ENCODE assay signal across 14 cellular contexts in the genomic region with DNA sequence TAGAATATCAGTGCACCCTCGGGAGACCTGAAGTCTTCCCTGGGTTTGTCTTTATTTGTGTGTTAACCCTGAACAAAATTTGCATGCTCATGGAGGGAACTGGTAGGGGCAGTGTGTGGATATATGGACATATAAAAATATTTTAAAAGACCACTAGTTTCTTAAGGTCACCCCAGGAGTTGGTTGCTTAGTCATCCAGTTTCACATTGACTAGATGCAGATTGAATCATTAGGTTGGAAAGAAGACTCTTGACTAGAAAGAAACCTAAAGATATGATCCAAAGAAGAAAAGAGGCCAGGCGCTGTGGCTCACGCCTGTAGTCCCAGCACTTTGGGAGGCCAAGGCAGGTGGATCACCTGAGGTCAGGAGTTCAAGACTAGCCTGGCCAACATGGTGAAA.
DNase-seq lines count a peak whose midpoint lies in the region; ATAC-seq lines count a peak whose summit lies in the region.
"Had no signal": no experiment of that assay in that cellular context is flagged by ENCODE, and none has a peak within 500 bp of the region (broad histone marks: within the 10 kb centered on the region; RNA-seq: fewer than 3 reads in every experiment).

No MANE protein-coding gene starts in this region.

- no peak overlapping the region for H3K4me3 ChIP-seq in mesendoderm (ENCODE audit: low read length)
- H3K4me3 ChIP-seq: psoas muscle had no signal

- peak overlapping the region; percentile 27 to 60 for H3K4me3 Mint-ChIP-seq in activated T-cell treated with anti-CD3 and anti-CD28 coated beads, Interleukin-2, amount 50 U/mL, for 72 hours
- no peak overlapping the region for H3K4me3 Mint-ChIP-seq in activated T-cell treated with anti-CD3 and anti-CD28 coated beads, Interleukin-2, amount 50 U/mL, for 4 hours
- H3K4me3 Mint-ChIP-seq in T-helper 17 cell = no peak overlapping the region
- H3K4me3 Mint-ChIP-seq in stimulated activated naive CD8-positive, alpha-beta T cell treated with anti-CD3 and anti-CD28 coated beads, Interleukin-15, amount 100 ng/mL, for 72 hours = peak overlapping the region; percentile 29 to 63

- no peak overlapping the region for H2BK15ac ChIP-seq in mesendoderm (replicated peaks; ENCODE audit: low read depth)

- peak overlapping the region; percentile 53 for H3K27ac Mint-ChIP-seq in activated T-cell treated with anti-CD3 and anti-CD28 coated beads, Interleukin-2, amount 50 U/mL, for 72 hours
- peak overlapping the region; percentile 2 for H3K27ac Mint-ChIP-seq in T-helper 17 cell
- H3K27ac Mint-ChIP-seq in stimulated activated naive CD8-positive, alpha-beta T cell treated with anti-CD3 and anti-CD28 coated beads, Interleukin-15, amount 100 ng/mL, for 72 hours = peak overlapping the region in 1 of 2 donors; percentile 85

- H3K4me1 Mint-ChIP-seq in activated T-cell treated with anti-CD3 and anti-CD28 coated beads, Interleukin-2, amount 50 U/mL, for 72 hours (ENCODE audit: low read depth) = peaks cover 45% of the 10 kb centered on the region
- peaks cover 35% of the 10 kb centered on the region for H3K4me1 Mint-ChIP-seq in activated T-cell treated with anti-CD3 and anti-CD28 coated beads, Interleukin-2, amount 50 U/mL, for 4 hours (ENCODE audit: low read depth)
- H3K4me1 Mint-ChIP-seq in T-helper 17 cell = peaks cover 18% of the 10 kb centered on the region
- peaks cover 59% of the 10 kb centered on the region for H3K4me1 Mint-ChIP-seq in stimulated activated naive CD8-positive, alpha-beta T cell treated with anti-CD3 and anti-CD28 coated beads, Interleukin-15, amount 100 ng/mL, for 72 hours

- peak in 1 of 2 donors; percentile 4 for DNase-seq in activated T-cell treated with anti-CD3 and anti-CD28 coated beads, Interleukin-2, amount 50 U/mL, for 72 hours
- DNase-seq in activated T-cell treated with anti-CD3 and anti-CD28 coated beads, Interleukin-2, amount 50 U/mL, for 4 hours = no peak
- DNase-seq in T-helper 17 cell = no peak
- no peak for DNase-seq in stimulated activated naive CD8-positive, alpha-beta T cell treated with anti-CD3 and anti-CD28 coated beads, Interleukin-15, amount 100 ng/mL, for 72 hours
- no peak for DNase-seq in NCI-H1694 (lab: John Stamatoyannopoulos, UW)
- no peak for DNase-seq in mesendoderm
- DNase-seq: mesenchymal stem cell, NCI-H446 treated with DMSO at 0.1 percent for 48 hours, psoas muscle, RPMI8226, T1000 had no signal

- no peaks in the 10 kb centered on the region for H3K36me3 ChIP-seq in mesendoderm (ENCODE audit: control insufficient read depth, insufficient read depth, low read length)

- no peaks in the 10 kb centered on the region for H3K4me1 ChIP-seq in mesendoderm (ENCODE audit: control insufficient read depth, low read depth, low read length)

- no peak overlapping the region for H3K18ac ChIP-seq in mesendoderm (ENCODE audit: low read length)

- H3K23ac ChIP-seq in mesendoderm (ENCODE audit: low read length) = no peak overlapping the region

- WGBS in mesendoderm (ENCODE audit: extremely low coverage, insufficient coverage, low lambda C conversion rate) = no CpG with 5 or more reads among the region's 3 CpGs

- H3K79me2 ChIP-seq in mesendoderm (ENCODE audit: control insufficient read depth, insufficient read depth, low read length) = no peaks in the 10 kb centered on the region

- H2AK5ac ChIP-seq in mesendoderm (ENCODE audit: low read length) = no peak overlapping the region

- no peak overlapping the region for H4K8ac ChIP-seq in mesendoderm (ENCODE audit: low read depth, low read length)

- H3K27me3 Mint-ChIP-seq in activated T-cell treated with anti-CD3 and anti-CD28 coated beads, Interleukin-2, amount 50 U/mL, for 72 hours (ENCODE audit: low read depth) = no peaks in the 10 kb centered on the region
- no peaks in the 10 kb centered on the region for H3K27me3 Mint-ChIP-seq in activated T-cell treated with anti-CD3 and anti-CD28 coated beads, Interleukin-2, amount 50 U/mL, for 4 hours (ENCODE audit: low read depth)
- H3K27me3 Mint-ChIP-seq in T-helper 17 cell = no peaks in the 10 kb centered on the region
- no peaks in the 10 kb centered on the region for H3K27me3 Mint-ChIP-seq in stimulated activated naive CD8-positive, alpha-beta T cell treated with anti-CD3 and anti-CD28 coated beads, Interleukin-15, amount 100 ng/mL, for 72 hours

- H2BK5ac ChIP-seq in mesendoderm (ENCODE audit: low read length) = no peak overlapping the region

- no peak overlapping the region for H2BK120ac ChIP-seq in mesendoderm (ENCODE audit: low read depth, low read length)

- ATAC-seq in activated T-cell treated with anti-CD3 and anti-CD28 coated beads, Interleukin-2, amount 50 U/mL, for 72 hours (replicated peaks in 1 of 2) = peak; percentile 45 to 58
- ATAC-seq in activated T-cell treated with anti-CD3 and anti-CD28 coated beads, Interleukin-2, amount 50 U/mL, for 4 hours = no peak
- peak; percentile 59 for ATAC-seq in HG02798 (IDR thresholded peaks at IDR 0.05; ENCODE audit: poor library complexity, unreplicated experiment)
- ATAC-seq in T-helper 17 cell = no peak
- peak; percentile 67 for ATAC-seq in stimulated activated naive CD8-positive, alpha-beta T cell treated with anti-CD3 and anti-CD28 coated beads, Interleukin-15, amount 100 ng/mL, for 72 hours
- no peak for ATAC-seq in GM19467 (IDR thresholded peaks at IDR 0.05; ENCODE audit: unreplicated experiment)
- ATAC-seq: HCT116, psoas muscle had no signal

- H3K4ac ChIP-seq in mesendoderm (ENCODE audit: low read depth, low read length) = no peak overlapping the region

- H3K27me3 ChIP-seq in mesendoderm (ENCODE audit: insufficient read depth, low read length, poor library complexity) = no peaks in the 10 kb centered on the region

- no peak overlapping the region for H3K4me2 ChIP-seq in mesendoderm (ENCODE audit: low read length)

- H3K9ac ChIP-seq in mesendoderm (ENCODE audit: low read length) = no peak overlapping the region

- no peak overlapping the region for H3K56ac ChIP-seq in mesendoderm (ENCODE audit: low read length)

- no peaks in the 10 kb centered on the region for H3K9me3 ChIP-seq in T-helper 17 cell (ENCODE audit: control insufficient read depth, low read length, poor library complexity, severe bottlenecking)
- H3K9me3 ChIP-seq: psoas muscle had no signal

- peaks cover 2 to 7% of the 10 kb centered on the region in 2 donors for H3K36me3 Mint-ChIP-seq in activated T-cell treated with anti-CD3 and anti-CD28 coated beads, Interleukin-2, amount 50 U/mL, for 72 hours (ENCODE audit: insufficient read depth in 2 of 2)
- peaks cover 23% of the 10 kb centered on the region for H3K36me3 Mint-ChIP-seq in activated T-cell treated with anti-CD3 and anti-CD28 coated beads, Interleukin-2, amount 50 U/mL, for 4 hours (ENCODE audit: insufficient read depth)
- H3K36me3 Mint-ChIP-seq in T-helper 17 cell (ENCODE audit: low read depth) = peaks cover 4% of the 10 kb centered on the region

- H3K79me1 ChIP-seq in mesendoderm (ENCODE audit: low read length) = no peaks in the 10 kb centered on the region

- no peak overlapping the region for H3K27ac ChIP-seq in mesendoderm (ENCODE audit: low read depth, low read length)
- H3K27ac ChIP-seq: psoas muscle had no signal

- no peak overlapping the region for H4K5ac ChIP-seq in mesendoderm (ENCODE audit: low read length)

- peaks cover 0 to 3% of the 10 kb centered on the region in 2 donors for H3K9me3 Mint-ChIP-seq in activated T-cell treated with anti-CD3 and anti-CD28 coated beads, Interleukin-2, amount 50 U/mL, for 72 hours
- H3K9me3 Mint-ChIP-seq in activated T-cell treated with anti-CD3 and anti-CD28 coated beads, Interleukin-2, amount 50 U/mL, for 4 hours = no peaks in the 10 kb centered on the region
- peaks cover 0 to 7% of the 10 kb centered on the region in 2 donors for H3K9me3 Mint-ChIP-seq in stimulated activated naive CD8-positive, alpha-beta T cell treated with anti-CD3 and anti-CD28 coated beads, Interleukin-15, amount 100 ng/mL, for 72 hours

Comparison
In these comparisons a context has a peak if more than half of its experiments do, and no peak if none do; other contexts are left out.
1. ATAC-seq: peak in activated T-cell treated with anti-CD3 and anti-CD28 coated beads, Interleukin-2, amount 50 U/mL, for 72 hours (2 of 2), HG02798 (single experiment) and stimulated activated naive CD8-positive, alpha-beta T cell treated with anti-CD3 and anti-CD28 coated beads, Interleukin-15, amount 100 ng/mL, for 72 hours (single experiment); none in activated T-cell treated with anti-CD3 and anti-CD28 coated beads, Interleukin-2, amount 50 U/mL, for 4 hours (0 of 2), T-helper 17 cell (single experiment) and GM19467 (single experiment).
2. H3K4me3 Mint-ChIP-seq: peak in activated T-cell treated with anti-CD3 and anti-CD28 coated beads, Interleukin-2, amount 50 U/mL, for 72 hours (2 of 2) and stimulated activated naive CD8-positive, alpha-beta T cell treated with anti-CD3 and anti-CD28 coated beads, Interleukin-15, amount 100 ng/mL, for 72 hours (2 of 2); none in activated T-cell treated with anti-CD3 and anti-CD28 coated beads, Interleukin-2, amount 50 U/mL, for 4 hours (single experiment) and T-helper 17 cell (single experiment).